In the genomic region with DNA sequence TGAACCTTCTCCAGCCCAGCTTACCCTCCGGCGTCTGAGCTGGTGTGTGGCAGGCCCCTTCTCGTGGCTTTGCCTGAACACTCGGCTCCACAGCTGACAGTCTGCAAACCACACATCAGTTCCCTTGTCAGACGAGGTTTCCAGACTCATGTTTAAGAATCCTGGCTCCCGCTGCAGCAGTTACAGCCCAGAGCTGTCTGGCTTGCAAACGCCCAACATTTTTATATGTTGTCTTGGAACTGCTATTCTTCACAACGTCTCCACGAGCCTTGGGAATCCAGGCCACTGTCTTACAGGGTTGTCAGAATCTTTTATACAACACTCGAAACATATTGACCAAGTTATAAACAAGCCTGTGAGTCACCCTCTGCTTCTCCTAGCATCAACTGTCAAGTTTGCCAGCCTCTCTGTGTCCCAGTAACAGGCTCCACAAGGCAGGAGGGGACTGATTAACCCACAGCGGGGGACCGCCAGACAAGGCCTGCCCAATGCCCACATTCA, we compare ENCODE assay signal across 12 cellular contexts.
DNase-seq lines count a peak whose midpoint lies in the region; ATAC-seq and TF ChIP-seq lines count a peak whose summit lies in the region.
"Had no signal": no experiment of that assay in that cellular context is flagged by ENCODE, and none has a peak within 500 bp of the region (broad histone marks: within the 10 kb centered on the region; RNA-seq: fewer than 3 reads in every experiment).

No MANE protein-coding gene starts in this region.

- no peaks in the 10 kb centered on the region for H3K9me3 Mint-ChIP-seq in T-helper 2 cell treated with Interferon-gamma antibody and Interleukin-4, amounts not matched to agents 5 μg/mL and 100 μg/mL, for 36 hours
- H3K9me3 Mint-ChIP-seq: T-helper 1 cell treated with Interleukin-12 subunit alpha and Interleukin-12 subunit beta and Interleukin-4 antibody, amounts not matched to agents 30 μg/mL and 1 μg/mL, for 36 hours had no signal

- no peak for TF ChIP-seq CTCF in heart right ventricle (IDR thresholded peaks at IDR 0.05)

- DNase-seq in EL (peak; percentile 70), heart right ventricle (no peak), renal cortical epithelial cell (ENCODE audit: low read depth) (peak; percentile 82), NCI-H2196 (lab: John Stamatoyannopoulos, UW; ENCODE audit: unreplicated experiment) (no peak), NAMALWA (ENCODE audit: low spot score) (no peak)
- DNase-seq in T-helper 2 cell treated with Interferon-gamma antibody and Interleukin-4, amounts not matched to agents 5 μg/mL and 100 μg/mL, for 36 hours (ENCODE audit: low spot score), result no peak
- DNase-seq: activated naive CD4-positive, alpha-beta T cell treated with anti-CD3 and anti-CD28 coated beads, Interleukin-2, amount 50 U/mL, for 16 hours; DMS53; NCI-H1092 treated with DMSO at 0.1 percent for 48 hours had no signal

- no peak overlapping the region for H3K4me3 Mint-ChIP-seq in T-helper 2 cell treated with Interferon-gamma antibody and Interleukin-4, amounts not matched to agents 5 μg/mL and 100 μg/mL, for 36 hours
- H3K4me3 Mint-ChIP-seq: T-helper 1 cell treated with Interleukin-12 subunit alpha and Interleukin-12 subunit beta and Interleukin-4 antibody, amounts not matched to agents 30 μg/mL and 1 μg/mL, for 36 hours had no signal

- H3K36me3 ChIP-seq in heart right ventricle, result peaks cover 0 to 26% (median 0%) of the 10 kb centered on the region in 9 donors

- H3K4me3 ChIP-seq in heart right ventricle, result no peak overlapping the region

- intact Hi-C loops in heart right ventricle (cut with DNase I), result no loop called here

- H3K27ac Mint-ChIP-seq in T-helper 2 cell treated with Interferon-gamma antibody and Interleukin-4, amounts not matched to agents 5 μg/mL and 100 μg/mL, for 36 hours, result no peak overlapping the region
- H3K27ac Mint-ChIP-seq: T-helper 1 cell treated with Interleukin-12 subunit alpha and Interleukin-12 subunit beta and Interleukin-4 antibody, amounts not matched to agents 30 μg/mL and 1 μg/mL, for 36 hours had no signal

- no peaks in the 10 kb centered on the region for H3K27me3 ChIP-seq in heart right ventricle

- no peaks in the 10 kb centered on the region for H3K4me1 Mint-ChIP-seq in T-helper 2 cell treated with Interferon-gamma antibody and Interleukin-4, amounts not matched to agents 5 μg/mL and 100 μg/mL, for 36 hours (ENCODE audit: low read depth)

- H3K36me3 Mint-ChIP-seq in T-helper 2 cell treated with Interferon-gamma antibody and Interleukin-4, amounts not matched to agents 5 μg/mL and 100 μg/mL, for 36 hours (ENCODE audit: low read depth), result no peaks in the 10 kb centered on the region

- ATAC-seq in SK-N-SH treated with all-trans-retinoic acid at 6 μM for 48 hours (peak; percentile 92), heart right ventricle (peak; percentile 51 to 78 (median 66)), HG02970 (IDR thresholded peaks at IDR 0.05; ENCODE audit: low FRiP score, unreplicated experiment) (no peak)

- peaks cover 7 to 43% (median 28%) of the 10 kb centered on the region in 9 donors for H3K4me1 ChIP-seq in heart right ventricle

- peaks cover 0 to 3% (median 0%) of the 10 kb centered on the region in 11 donors for H3K9me3 ChIP-seq in heart right ventricle

- 36 to 39% methylated on average over 12 of the region's 12 CpGs for WGBS in heart right ventricle, 2 donors

- peak overlapping the region in 8 of 10 donors; percentile 12 to 64 (median 48) for H3K27ac ChIP-seq in heart right ventricle

- no peaks in the 10 kb centered on the region for H3K27me3 Mint-ChIP-seq in T-helper 2 cell treated with Interferon-gamma antibody and Interleukin-4, amounts not matched to agents 5 μg/mL and 100 μg/mL, for 36 hours (ENCODE audit: low read depth)

TF ChIP-seq in SK-N-SH treated with all-trans-retinoic acid at 6 μM for 48 hours, 23 proteins besides CTCF, POLR2A, EP300 and RAD21:
- no peak for TF ChIP-seq ZNF70 (CRISPR knock-in tag; IDR thresholded peaks at IDR 0.05)
- TF ChIP-seq, protein P1, sequence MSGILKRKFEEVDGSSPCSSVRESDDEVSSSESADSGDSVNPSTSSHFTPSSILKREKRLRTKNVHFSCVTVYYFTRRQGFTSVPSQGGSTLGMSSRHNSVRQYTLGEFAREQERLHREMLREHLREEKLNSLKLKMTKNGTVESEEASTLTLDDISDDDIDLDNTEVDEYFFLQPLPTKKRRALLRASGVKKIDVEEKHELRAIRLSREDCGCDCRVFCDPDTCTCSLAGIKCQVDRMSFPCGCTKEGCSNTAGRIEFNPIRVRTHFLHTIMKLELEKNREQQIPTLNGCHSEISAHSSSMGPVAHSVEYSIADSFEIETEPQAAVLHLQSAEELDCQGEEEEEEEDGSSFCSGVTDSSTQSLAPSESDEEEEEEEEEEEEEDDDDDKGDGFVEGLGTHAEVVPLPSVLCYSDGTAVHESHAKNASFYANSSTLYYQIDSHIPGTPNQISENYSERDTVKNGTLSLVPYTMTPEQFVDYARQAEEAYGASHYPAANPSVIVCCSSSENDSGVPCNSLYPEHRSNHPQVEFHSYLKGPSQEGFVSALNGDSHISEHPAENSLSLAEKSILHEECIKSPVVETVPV (CRISPR knock-in tag; IDR thresholded peaks at IDR 0.05), result no peak
- TF ChIP-seq ZNF565 (CRISPR knock-in tag; conservative IDR thresholded peaks at IDR 0.05; ENCODE audit: low read depth), result no peak
- TF ChIP-seq OSR1 (CRISPR knock-in tag; IDR thresholded peaks at IDR 0.05), result no peak
- no peak for TF ChIP-seq GLIS3 (CRISPR knock-in tag; IDR thresholded peaks at IDR 0.05)
- no peak for TF ChIP-seq SNAI2 (CRISPR knock-in tag; IDR thresholded peaks at IDR 0.05)
- no peak for TF ChIP-seq ESRRG (CRISPR knock-in tag; IDR thresholded peaks at IDR 0.05)
- TF ChIP-seq ZNF8 (CRISPR knock-in tag; IDR thresholded peaks at IDR 0.05), result no peak
- no peak for TF ChIP-seq ZFP3 (CRISPR knock-in tag; IDR thresholded peaks at IDR 0.05)
- TF ChIP-seq ARNTL (CRISPR knock-in tag; IDR thresholded peaks at IDR 0.05; ENCODE audit: borderline replicate concordance, low read depth), result no peak

Comparison
In these comparisons a context has a peak if more than half of its experiments do, and no peak if none do; other contexts are left out.
1. DNase-seq: peak in EL (single experiment) and renal cortical epithelial cell (single experiment); none in heart right ventricle (0 of 2), NCI-H2196 (single experiment), NAMALWA (single experiment) and T-helper 2 cell treated with Interferon-gamma antibody and Interleukin-4, amounts not matched to agents 5 μg/mL and 100 μg/mL, for 36 hours (single experiment).